Comparison of ENCODE assay signal across 27 cellular contexts in genomic region chr6:168342626-168343025, GRCh38. TPM values are rescaled to one million over a fixed set of nuclear protein-coding genes. Genes with fewer than 3 reads are reported as not detected.
DNase-seq lines count a peak whose midpoint lies in the region; ATAC-seq and TF ChIP-seq lines count a peak whose summit lies in the region.
"Had no signal": no experiment of that assay in that cellular context is flagged by ENCODE, and none has a peak within 500 bp of the region (broad histone marks: within the 10 kb centered on the region; RNA-seq: fewer than 3 reads in every experiment).

No MANE protein-coding gene starts in this region.

- no peak overlapping the region for H3K14ac ChIP-seq in mesenchymal stem cell (ENCODE audit: low read length in 2 of 2)

- no peak overlapping the region for H2BK15ac ChIP-seq in mesenchymal stem cell (ENCODE audit: low read depth, poor library complexity, severe bottlenecking)

- H4K8ac ChIP-seq in mesenchymal stem cell (ENCODE audit: low read length), result no peak overlapping the region

- H3K4ac ChIP-seq in mesenchymal stem cell (ENCODE audit: low read depth in 1 of 2, low read length in 2 of 2), result no peak overlapping the region

- no peaks in the 10 kb centered on the region for H3K79me1 ChIP-seq in mesenchymal stem cell (replicated peaks; ENCODE audit: low read length, poor library complexity, severe bottlenecking)

- in situ Hi-C loops in transverse colon (cut with MboI; ENCODE audit: low pct_ligation_motif_present in 1 of 4, low pct_unique_long_range_greater_than_20kb in 1 of 4, low sequenced_read_pairs in 3 of 4), result no loop called here

- intact Hi-C loops in left colon (cut with DNase I, micrococcal nuclease) (no loop called here), transverse colon (cut with DNase I; ENCODE audit: low total_unique reads) (loop anchor here (10.0 kb wide), 1 partner anchor 198 kb away; no protein-coding TSS in a partner anchor)

- peaks cover 5% of the 10 kb centered on the region for H3K27me3 ChIP-seq in transverse colon
- peaks cover 35 to 42% of the 10 kb centered on the region in 2 experiments for H3K27me3 ChIP-seq in mesenchymal stem cell (ENCODE audit: control insufficient read depth in 1 of 2, insufficient read depth in 1 of 2, low read length in 2 of 2)
- H3K27me3 ChIP-seq: cardiac muscle cell, upper lobe of left lung had no signal

- H3K4me2 ChIP-seq in mesenchymal stem cell (ENCODE audit: low read length, poor library complexity, severe bottlenecking), result no peak overlapping the region

- no peak overlapping the region for H3K23ac ChIP-seq in mesenchymal stem cell (ENCODE audit: low read length in 2 of 2)

- peak; percentile 99 for ATAC-seq in left colon
- ATAC-seq in GM19351 (IDR thresholded peaks at IDR 0.05; ENCODE audit: unreplicated experiment), result no peak
- no peak for ATAC-seq in HG02840 (IDR thresholded peaks at IDR 0.05; ENCODE audit: low FRiP score, unreplicated experiment)
- ATAC-seq: activated T-helper 17 cell treated with anti-CD3 and anti-CD28 coated beads, Interleukin-2, amount 50 U/mL, for 72 hours; natural killer cell treated with Interleukin-12 subunit alpha and Interleukin-12 subunit beta and Interleukin-15 and Interleukin-18, amount 100 ng/mL, for 72 hours; right cardiac atrium; SK-N-SH treated with all-trans-retinoic acid at 6 μM for 48 hours; T-helper 17 cell had no signal

- H2BK12ac ChIP-seq in mesenchymal stem cell (ENCODE audit: low read length in 2 of 2), result no peak overlapping the region

- H3K27ac ChIP-seq in VCaP (peak overlapping the region; percentile 9; the same call in 1 of the 2 replicates), transverse colon (peak overlapping the region in 1 of 4 donors; percentile 29), mesenchymal stem cell (ENCODE audit: low read length, poor library complexity, severe bottlenecking) (no peak overlapping the region)
- H3K27ac ChIP-seq: C4-2B, cardiac muscle cell, coronary artery, esophagus muscularis mucosa, left ventricle myocardium inferior, spleen, upper lobe of left lung had no signal

- H3K4me3 ChIP-seq in LNCaP clone FGC (ENCODE audit: low read depth, low read length) (no peak overlapping the region), transverse colon (no peak overlapping the region), mesenchymal stem cell (ENCODE audit: insufficient read depth in 1 of 2, low read depth in 1 of 2, low read length in 2 of 2) (no peak overlapping the region)
- H3K4me3 ChIP-seq: cardiac muscle cell, coronary artery, esophagus muscularis mucosa, left ventricle myocardium inferior, spleen, upper lobe of left lung had no signal

- no peak overlapping the region for H2BK120ac ChIP-seq in mesenchymal stem cell (ENCODE audit: low read depth, low read length)

- H3K9me3 ChIP-seq in transverse colon, result no peaks in the 10 kb centered on the region
- H3K9me3 ChIP-seq in mesenchymal stem cell (ENCODE audit: control insufficient read depth, low read length), result no peaks in the 10 kb centered on the region
- H3K9me3 ChIP-seq: esophagus muscularis mucosa, left ventricle myocardium inferior, spleen, upper lobe of left lung had no signal

- H3K4me1 ChIP-seq in transverse colon, result peaks cover 0 to 4% (median 2%) of the 10 kb centered on the region in 4 donors
- no peaks in the 10 kb centered on the region for H3K4me1 ChIP-seq in mesenchymal stem cell (ENCODE audit: control insufficient read depth, insufficient read depth, low read depth, low read length)
- H3K4me1 ChIP-seq: esophagus muscularis mucosa, left ventricle myocardium inferior, spleen, upper lobe of left lung had no signal

- no peak overlapping the region for H2AK5ac ChIP-seq in mesenchymal stem cell (ENCODE audit: low read length, severe bottlenecking)

- no peak overlapping the region for H2AFZ ChIP-seq in mesenchymal stem cell (ENCODE audit: low read depth, low read length)

- no peak overlapping the region for H3K9ac ChIP-seq in mesenchymal stem cell (ENCODE audit: low read length)

- TF ChIP-seq CTCF in LNCaP clone FGC (IDR thresholded peaks at IDR 0.05; ENCODE audit: control insufficient read depth, extremely low read depth, insufficient read depth) (no peak), VCaP (conservative IDR thresholded peaks at IDR 0.05) (no peak), transverse colon (IDR thresholded peaks at IDR 0.05) (no peak)

- no peak for TF ChIP-seq EP300 in transverse colon (IDR thresholded peaks at IDR 0.05; ENCODE audit: low read depth)

- DNase-seq in LNCaP clone FGC (ENCODE audit: low read depth), result peak; percentile 49
- DNase-seq in left colon, result peak; percentile 79 to 83
- DNase-seq in transverse colon, result peak; percentile 84
- DNase-seq in mesenchymal stem cell, result no peak
- DNase-seq: activated CD4-positive, alpha-beta memory T cell treated with anti-CD3 and anti-CD28 coated beads, Interleukin-2, amount 10 ng/mL, durations not matched to agents 7 days and 5 days; activated CD4-positive, alpha-beta T cell treated with anti-CD3 and anti-CD28 coated beads for 1 hour; anterior cingulate cortex; effector memory CD4-positive, alpha-beta T cell; left ventricle myocardium inferior; NCI-H1092 treated with DMSO at 0.1 percent for 48 hours; NCI-H2029; NCI-H526 treated with DMSO at 0.1 percent for 48 hours; right cardiac atrium; spleen; T-helper 17 cell had no signal

- H3K36me3 ChIP-seq in transverse colon (no peaks in the 10 kb centered on the region), mesenchymal stem cell (ENCODE audit: control insufficient read depth in 1 of 2, insufficient read depth in 2 of 2, low read depth in 1 of 2, low read length in 2 of 2) (peaks cover 0 to 4% of the 10 kb centered on the region in 2 experiments)
- H3K36me3 ChIP-seq: cardiac muscle cell, esophagus muscularis mucosa, left ventricle myocardium inferior, spleen, upper lobe of left lung had no signal

- TF ChIP-seq POLR2A in transverse colon (IDR thresholded peaks at IDR 0.05), result no peak

- 60 to 67% methylated on average over 1 to 17 of the region's 17 CpGs for WGBS in transverse colon (ENCODE audit: low coverage in 1 of 2), 2 donors
- 87% methylated on average over 17 of the region's 17 CpGs for WGBS in mesenchymal stem cell

- no peak overlapping the region for H2BK5ac ChIP-seq in mesenchymal stem cell (ENCODE audit: low read depth, low read length, poor library complexity, severe bottlenecking)

- no peak overlapping the region for H3K18ac ChIP-seq in mesenchymal stem cell (ENCODE audit: low read depth in 1 of 2, low read length in 2 of 2)

- no peak overlapping the region for H4K91ac ChIP-seq in mesenchymal stem cell (ENCODE audit: low read length)

RNA-seq across cellular contexts. Expression of gene DACT2, which starts 23.0 kb away (rescaled TPM):
- total RNA-seq in left colon, result 1 to 10 TPM; 1.9 to 2.5 TPM
- total RNA-seq in transverse colon, result 1 to 10 TPM in 2 of 4 donors, not detected in 2; 2.4 to 2.6 TPM
- polyA plus RNA-seq in mesenchymal stem cell (2013, experiment 1 of 2), result not detected
- polyA plus RNA-seq in mesenchymal stem cell (2013, experiment 2 of 2), result 0.03 TPM
- total RNA-seq: natural killer cell treated with Interleukin-12 subunit alpha and Interleukin-12 subunit beta and Interleukin-15 and Interleukin-18, amount 100 ng/mL, for 72 hours; osteoblast; spleen; T-helper 17 cell had no signal
